In genomic region chr9:135373151-135373685, GRCh38 we compare ENCODE assay signal across 9 cellular contexts.
"Had no signal": no experiment of that assay in that cellular context is flagged by ENCODE, and none has a peak within 500 bp of the region (broad histone marks: within the 10 kb centered on the region; RNA-seq: fewer than 3 reads in every experiment).

No MANE protein-coding gene starts in this region.

- DNase-seq: GM23248, GOT3, H9, HCEC 1CT, HFFc6, KBM-7 had no signal

- H3K9ac ChIP-seq: GM23248 had no signal

- ATAC-seq: HepG2 had no signal

- H2AFZ ChIP-seq: GM23248 had no signal

- FAIRE-seq: H54, HepG2 had no signal

- H3K4me3 ChIP-seq: GM23248 had no signal

- H3K27ac ChIP-seq: GM23248, HL-60 had no signal
